ENCODE assay signal across 15 cellular contexts in genomic region chr7:24456526-24457214, GRCh38.
DNase-seq lines count a peak whose midpoint lies in the region; ATAC-seq lines count a peak whose summit lies in the region.
"Had no signal": no experiment of that assay in that cellular context is flagged by ENCODE, and none has a peak within 500 bp of the region (broad histone marks: within the 10 kb centered on the region; RNA-seq: fewer than 3 reads in every experiment).

No MANE protein-coding gene starts in this region.

- H3K4me3 ChIP-seq in CD4-positive, alpha-beta memory T cell (ENCODE audit: low read length in 2 of 2): no peak overlapping the region
- H3K4me3 ChIP-seq: dorsolateral prefrontal cortex, lower lobe of right lung, prostate gland had no signal

- no peaks in the 10 kb centered on the region for H3K36me3 Mint-ChIP-seq in CD4-positive, alpha-beta memory T cell
- H3K36me3 Mint-ChIP-seq: type B pancreatic cell had no signal

- no peaks in the 10 kb centered on the region for H3K4me1 ChIP-seq in CD4-positive, alpha-beta memory T cell (ENCODE audit: insufficient read depth, low read length)
- H3K4me1 ChIP-seq: lower lobe of right lung, prostate gland had no signal

- intact Hi-C loops in left cardiac atrium (cut with DNase I): no loop called here
- intact Hi-C loops in CD4-positive, alpha-beta memory T cell (cut with micrococcal nuclease): no loop called here

- no peak overlapping the region for H3K27ac ChIP-seq in CD4-positive, alpha-beta memory T cell (ENCODE audit: low read depth, low read length)
- H3K27ac ChIP-seq: dorsolateral prefrontal cortex, lower lobe of right lung, prostate gland had no signal

- POLR2A ChIA-PET in CD4-positive, alpha-beta memory T cell (lab: Charles Lee; ENCODE audit: partially characterized antibody): no interaction called here

- H3K27me3 Mint-ChIP-seq in CD4-positive, alpha-beta memory T cell: peaks cover 3 to 4% of the 10 kb centered on the region in 2 donors

- DNase-seq in DMS53 treated with DMSO at 0.1 percent for 48 hours (lab: John Stamatoyannopoulos, UW; ENCODE audit: unreplicated experiment) (peak; percentile 26), kidney tubule cell (ENCODE audit: low spot score) (peak; percentile 35), left cardiac atrium (no peak)
- DNase-seq in CD4-positive, alpha-beta memory T cell: no peak
- no peak for DNase-seq in stimulated activated CD4-positive, alpha-beta T cell treated with anti-CD3 and anti-CD28 coated beads, Interleukin-4, amount 100 ng/mL, for 1 hour
- DNase-seq: dorsolateral prefrontal cortex, KG1, lower lobe of right lung, NCI-H2107 had no signal

- no peaks in the 10 kb centered on the region for H3K36me3 ChIP-seq in CD4-positive, alpha-beta memory T cell (ENCODE audit: insufficient read depth, low read length)
- H3K36me3 ChIP-seq: lower lobe of right lung, prostate gland had no signal

- no peaks in the 10 kb centered on the region for H3K9me3 Mint-ChIP-seq in CD4-positive, alpha-beta memory T cell
- H3K9me3 Mint-ChIP-seq: T-helper 2 cell treated with Interferon-gamma antibody and Interleukin-4, amounts not matched to agents 5 μg/mL and 100 μg/mL, for 36 hours; type B pancreatic cell had no signal

- CTCF ChIA-PET in CD4-positive, alpha-beta memory T cell (lab: Charles Lee; ENCODE audit: partially characterized antibody): no interaction called here

- no peak overlapping the region for H3K4me3 Mint-ChIP-seq in CD4-positive, alpha-beta memory T cell
- H3K4me3 Mint-ChIP-seq: T-helper 2 cell treated with Interferon-gamma antibody and Interleukin-4, amounts not matched to agents 5 μg/mL and 100 μg/mL, for 36 hours; type B pancreatic cell had no signal

- H3K4me1 Mint-ChIP-seq in CD4-positive, alpha-beta memory T cell: no peaks in the 10 kb centered on the region

- ATAC-seq in GM21423 (IDR thresholded peaks at IDR 0.05; ENCODE audit: unreplicated experiment) (peak; percentile 50), HG03571 (IDR thresholded peaks at IDR 0.05; ENCODE audit: unreplicated experiment) (peak; percentile 57), left cardiac atrium (no peak), HG03342 (IDR thresholded peaks at IDR 0.05; ENCODE audit: unreplicated experiment) (no peak)
- ATAC-seq: lower lobe of right lung had no signal

- H3K9me3 ChIP-seq in CD4-positive, alpha-beta memory T cell (ENCODE audit: control insufficient read depth in 1 of 2, low read length in 2 of 2): no peaks in the 10 kb centered on the region
- H3K9me3 ChIP-seq: lower lobe of right lung, prostate gland had no signal

- H3K27ac Mint-ChIP-seq in CD4-positive, alpha-beta memory T cell: no peak overlapping the region
- H3K27ac Mint-ChIP-seq: T-helper 2 cell treated with Interferon-gamma antibody and Interleukin-4, amounts not matched to agents 5 μg/mL and 100 μg/mL, for 36 hours; type B pancreatic cell had no signal

- no peaks in the 10 kb centered on the region for H3K27me3 ChIP-seq in CD4-positive, alpha-beta memory T cell (ENCODE audit: insufficient read depth, low read length)

Comparison
In these comparisons a context has a peak if more than half of its experiments do, and no peak if none do; other contexts are left out.
1. DNase-seq: peak in DMS53 treated with DMSO at 0.1 percent for 48 hours (single experiment) and kidney tubule cell (single experiment); none in left cardiac atrium (single experiment), CD4-positive, alpha-beta memory T cell (0 of 5) and stimulated activated CD4-positive, alpha-beta T cell treated with anti-CD3 and anti-CD28 coated beads, Interleukin-4, amount 100 ng/mL, for 1 hour (single experiment).
2. ATAC-seq: peak in GM21423 (single experiment) and HG03571 (single experiment); none in left cardiac atrium (0 of 2) and HG03342 (single experiment).